Comparison of ENCODE assay signal across 9 cellular contexts in the genomic region with DNA sequence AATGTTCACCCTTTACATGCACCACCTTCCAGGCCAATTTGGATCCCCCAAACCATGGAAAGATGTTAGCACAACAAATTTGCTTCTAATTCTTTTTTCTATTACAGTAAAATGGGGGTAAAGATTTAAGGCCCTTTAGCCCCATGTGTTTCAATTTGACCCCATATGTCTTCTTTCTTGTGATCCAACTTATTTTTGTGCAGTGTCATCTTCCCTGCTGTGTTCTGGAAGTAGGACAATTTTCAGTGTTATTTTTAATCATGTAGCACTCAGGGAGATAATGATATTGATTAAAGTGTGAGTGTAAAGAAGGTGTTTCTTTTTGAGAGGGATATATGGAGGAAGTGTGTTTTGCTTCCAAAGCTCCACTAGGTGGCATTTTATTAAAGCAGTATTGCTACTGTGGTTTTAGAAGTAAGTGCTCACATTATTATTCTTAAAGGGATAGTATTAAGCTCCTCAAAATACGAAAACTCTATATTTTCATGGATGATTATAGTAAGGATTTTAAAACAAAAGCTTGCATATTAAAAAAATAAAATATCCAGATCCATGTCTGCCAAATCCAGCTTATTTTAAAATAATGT.
DNase-seq lines count a peak whose midpoint lies in the region; ATAC-seq and TF ChIP-seq lines count a peak whose summit lies in the region.
"Had no signal": no experiment of that assay in that cellular context is flagged by ENCODE, and none has a peak within 500 bp of the region (broad histone marks: within the 10 kb centered on the region; RNA-seq: fewer than 3 reads in every experiment).

No MANE protein-coding gene starts in this region.

- H3K36me3 ChIP-seq in naive thymus-derived CD4-positive, alpha-beta T cell (ENCODE audit: control insufficient read depth in 2 of 3, insufficient read depth in 3 of 3, low read length in 3 of 3): no peaks in the 10 kb centered on the region

- CTCF ChIA-PET in naive thymus-derived CD4-positive, alpha-beta T cell (lab: Charles Lee): no interaction called here

- no peaks in the 10 kb centered on the region for H3K36me3 Mint-ChIP-seq in brain
- H3K36me3 Mint-ChIP-seq in naive thymus-derived CD4-positive, alpha-beta T cell: no peaks in the 10 kb centered on the region

- no peak overlapping the region for H3K4me3 ChIP-seq in LNCaP clone FGC (ENCODE audit: low read depth, low read length)
- no peak overlapping the region for H3K4me3 ChIP-seq in naive thymus-derived CD4-positive, alpha-beta T cell (ENCODE audit: low read length)

- H3K4me1 ChIP-seq in naive thymus-derived CD4-positive, alpha-beta T cell (ENCODE audit: control insufficient read depth in 2 of 2, insufficient read depth in 2 of 2, low read length in 2 of 2): no peaks in the 10 kb centered on the region

- no peak overlapping the region for H3K27ac ChIP-seq in naive thymus-derived CD4-positive, alpha-beta T cell (ENCODE audit: low read depth, low read length)

- peak; percentile 4 for DNase-seq in SKM-1 treated with dmso at 0.1 percent for 144 hours (lab: John Stamatoyannopoulos, UW; ENCODE audit: unreplicated experiment)
- no peak for DNase-seq in SKM-1 (lab: John Stamatoyannopoulos, UW; ENCODE audit: unreplicated experiment)
- no peak for DNase-seq in LNCaP clone FGC (ENCODE audit: low read depth)
- DNase-seq in superior temporal gyrus (ENCODE audit: extremely low spot score): peak; percentile 53
- DNase-seq in stimulated activated CD4-positive, alpha-beta T cell treated with anti-CD3 and anti-CD28 coated beads, Interleukin-12 subunit alpha, Interleukin-12 subunit beta, amount 100 ng/mL, for 4 hours: no peak
- no peak for DNase-seq in naive thymus-derived CD4-positive, alpha-beta T cell
- DNase-seq in left colon: no peak
- DNase-seq: activated naive CD4-positive, alpha-beta T cell treated with anti-CD3 and anti-CD28 coated beads, Interleukin-2, amount 50 U/mL, for 16 hours had no signal

- ATAC-seq in naive thymus-derived CD4-positive, alpha-beta T cell: no peak
- ATAC-seq in left colon: no peak

- H3K9me3 ChIP-seq in naive thymus-derived CD4-positive, alpha-beta T cell (ENCODE audit: control insufficient read depth in 2 of 3, low read length in 3 of 3): no peaks in the 10 kb centered on the region

- no peaks in the 10 kb centered on the region for H3K27me3 Mint-ChIP-seq in brain
- peaks cover 0 to 10% (median 5%) of the 10 kb centered on the region in 5 donors for H3K27me3 Mint-ChIP-seq in naive thymus-derived CD4-positive, alpha-beta T cell

- no peaks in the 10 kb centered on the region for H3K9me3 Mint-ChIP-seq in brain
- H3K9me3 Mint-ChIP-seq in naive thymus-derived CD4-positive, alpha-beta T cell: no peaks in the 10 kb centered on the region

- peak overlapping the region in 1 of 5 experiments; percentile 38 for H3K27ac Mint-ChIP-seq in brain
- H3K27ac Mint-ChIP-seq in naive thymus-derived CD4-positive, alpha-beta T cell: no peak overlapping the region

- no peaks in the 10 kb centered on the region for H3K27me3 ChIP-seq in naive thymus-derived CD4-positive, alpha-beta T cell (ENCODE audit: control insufficient read depth in 2 of 2, insufficient read depth in 2 of 2, low read length in 2 of 2)

- intact Hi-C loops in naive thymus-derived CD4-positive, alpha-beta T cell (cut with micrococcal nuclease): no loop called here
- intact Hi-C loops in left colon (cut with DNase I, micrococcal nuclease): no loop called here

- POLR2A ChIA-PET in naive thymus-derived CD4-positive, alpha-beta T cell (lab: Charles Lee): no interaction called here

- peaks cover 6% of the 10 kb centered on the region for H3K4me1 Mint-ChIP-seq in brain
- H3K4me1 Mint-ChIP-seq in naive thymus-derived CD4-positive, alpha-beta T cell: no peaks in the 10 kb centered on the region

- TF ChIP-seq CTCF in LNCaP clone FGC (IDR thresholded peaks at IDR 0.05; ENCODE audit: control insufficient read depth, extremely low read depth, insufficient read depth) (peak; percentile 37; the same call in 1 of the 2 replicates), brain (conservative IDR thresholded peaks at IDR 0.05) (peak; percentile 16 to 53)

- H3K4me3 Mint-ChIP-seq in brain: no peak overlapping the region
- no peak overlapping the region for H3K4me3 Mint-ChIP-seq in naive thymus-derived CD4-positive, alpha-beta T cell

Comparison
In these comparisons a context has a peak if more than half of its experiments do, and no peak if none do; other contexts are left out.
1. DNase-seq: peak in SKM-1 treated with dmso at 0.1 percent for 144 hours (single experiment) and superior temporal gyrus (single experiment); none in SKM-1 (single experiment), LNCaP clone FGC (single experiment), stimulated activated CD4-positive, alpha-beta T cell treated with anti-CD3 and anti-CD28 coated beads, Interleukin-12 subunit alpha, Interleukin-12 subunit beta, amount 100 ng/mL, for 4 hours (single experiment), naive thymus-derived CD4-positive, alpha-beta T cell (0 of 9) and left colon (0 of 2).